In genomic region chr2:15984367-15985255, GRCh38 we compare ENCODE assay signal across 15 cellular contexts. TPM values are rescaled to one million over a fixed set of nuclear protein-coding genes. Genes with fewer than 3 reads are reported as not detected.
DNase-seq lines count a peak whose midpoint lies in the region; ATAC-seq lines count a peak whose summit lies in the region.
"Had no signal": no experiment of that assay in that cellular context is flagged by ENCODE, and none has a peak within 500 bp of the region (broad histone marks: within the 10 kb centered on the region; RNA-seq: fewer than 3 reads in every experiment).

No MANE protein-coding gene starts in this region.

- peak overlapping the region; percentile 91 for H3K27ac ChIP-seq in SJCRH30
- H3K27ac ChIP-seq: SJSA1 had no signal

- no peak overlapping the region for H3K27ac Mint-ChIP-seq in activated T-cell treated with anti-CD3 and anti-CD28 coated beads, Interleukin-2, amount 50 U/mL, for 24 hours
- H3K27ac Mint-ChIP-seq: activated CD4-positive, alpha-beta T cell treated with anti-CD3 and anti-CD28 coated beads, Interleukin-2, amount 10 ng/mL, durations not matched to agents 7 days and 5 days; activated naive CD4-positive, alpha-beta T cell treated with anti-CD3 and anti-CD28 coated beads, Interleukin-2, amount 10 ng/mL, durations not matched to agents 7 days and 5 days; dendritic cell treated with granulocyte-macrophage colony-stimulating factor and Interleukin-4, amounts not matched to agents 40 ng/mL and 50 ng/mL, for 4 days had no signal

- peaks cover 53% of the 10 kb centered on the region for H3K4me1 ChIP-seq in SJCRH30
- H3K4me1 ChIP-seq: SJSA1, stomach had no signal

- H3K4me3 ChIP-seq in H7 (ENCODE audit: insufficient read depth, low read depth, low read length) (no peak overlapping the region), SJCRH30 (peak overlapping the region; percentile 49)
- H3K4me3 ChIP-seq: SJSA1, stomach had no signal

- H3K9me3 Mint-ChIP-seq in activated T-cell treated with anti-CD3 and anti-CD28 coated beads, Interleukin-2, amount 50 U/mL, for 24 hours = no peaks in the 10 kb centered on the region
- H3K9me3 Mint-ChIP-seq: activated CD4-positive, alpha-beta T cell treated with anti-CD3 and anti-CD28 coated beads, Interleukin-2, amount 10 ng/mL, durations not matched to agents 7 days and 5 days; activated naive CD4-positive, alpha-beta T cell treated with anti-CD3 and anti-CD28 coated beads, Interleukin-2, amount 10 ng/mL, durations not matched to agents 7 days and 5 days; dendritic cell treated with granulocyte-macrophage colony-stimulating factor and Interleukin-4, amounts not matched to agents 40 ng/mL and 50 ng/mL, for 4 days had no signal

- DNase-seq in H7 = peak; percentile 74
- DNase-seq in SJCRH30 = peak; percentile 97 to 99
- peak; percentile 24 for DNase-seq in left cardiac atrium
- peak; percentile 93 for DNase-seq in pons (ENCODE audit: low spot score)
- no peak for DNase-seq in activated gamma-delta T cell (lab: John Stamatoyannopoulos, UW)
- no peak for DNase-seq in activated CD4-positive, alpha-beta T cell treated with anti-CD3 and anti-CD28 coated beads, Interleukin-2, amount 50 U/mL, for 4 hours
- DNase-seq in activated T-cell treated with anti-CD3 and anti-CD28 coated beads, Interleukin-2, amount 50 U/mL, for 24 hours = no peak
- DNase-seq: activated CD4-positive, alpha-beta T cell treated with anti-CD3 and anti-CD28 coated beads, Interleukin-2, amount 10 ng/mL, durations not matched to agents 7 days and 5 days; activated naive CD4-positive, alpha-beta T cell treated with anti-CD3 and anti-CD28 coated beads, Interleukin-2, amount 10 ng/mL, durations not matched to agents 7 days and 5 days; NCI-H1930; stomach had no signal

- no peaks in the 10 kb centered on the region for H3K9me3 ChIP-seq in SJCRH30 (replicated peaks)
- H3K9me3 ChIP-seq: SJSA1, stomach had no signal

- ATAC-seq in left cardiac atrium = peak; percentile 56 to 70
- no peak for ATAC-seq in HG03139 (IDR thresholded peaks at IDR 0.05; ENCODE audit: unreplicated experiment)

- H3K36me3 ChIP-seq in H7 (replicated peaks; ENCODE audit: control insufficient read depth, insufficient read depth, low read length) (no peaks in the 10 kb centered on the region), SJCRH30 (no peaks in the 10 kb centered on the region)
- H3K36me3 ChIP-seq: SJSA1, stomach had no signal

- no peaks in the 10 kb centered on the region for H3K4me1 Mint-ChIP-seq in activated T-cell treated with anti-CD3 and anti-CD28 coated beads, Interleukin-2, amount 50 U/mL, for 24 hours (ENCODE audit: low read depth)
- H3K4me1 Mint-ChIP-seq: activated CD4-positive, alpha-beta T cell treated with anti-CD3 and anti-CD28 coated beads, Interleukin-2, amount 10 ng/mL, durations not matched to agents 7 days and 5 days had no signal

- intact Hi-C loops in left cardiac atrium (cut with DNase I) = no loop called here

- H3K27me3 Mint-ChIP-seq in activated T-cell treated with anti-CD3 and anti-CD28 coated beads, Interleukin-2, amount 50 U/mL, for 24 hours = no peaks in the 10 kb centered on the region
- H3K27me3 Mint-ChIP-seq: activated CD4-positive, alpha-beta T cell treated with anti-CD3 and anti-CD28 coated beads, Interleukin-2, amount 10 ng/mL, durations not matched to agents 7 days and 5 days; activated naive CD4-positive, alpha-beta T cell treated with anti-CD3 and anti-CD28 coated beads, Interleukin-2, amount 10 ng/mL, durations not matched to agents 7 days and 5 days had no signal

- no peaks in the 10 kb centered on the region for H3K27me3 ChIP-seq in H7 (ENCODE audit: control insufficient read depth, insufficient read depth, low read length)
- no peaks in the 10 kb centered on the region for H3K27me3 ChIP-seq in SJCRH30
- H3K27me3 ChIP-seq: SJSA1, stomach had no signal

- H3K4me3 Mint-ChIP-seq in activated T-cell treated with anti-CD3 and anti-CD28 coated beads, Interleukin-2, amount 50 U/mL, for 24 hours = no peak overlapping the region
- H3K4me3 Mint-ChIP-seq: activated CD4-positive, alpha-beta T cell treated with anti-CD3 and anti-CD28 coated beads, Interleukin-2, amount 10 ng/mL, durations not matched to agents 7 days and 5 days; activated naive CD4-positive, alpha-beta T cell treated with anti-CD3 and anti-CD28 coated beads, Interleukin-2, amount 10 ng/mL, durations not matched to agents 7 days and 5 days; dendritic cell treated with granulocyte-macrophage colony-stimulating factor and Interleukin-4, amounts not matched to agents 40 ng/mL and 50 ng/mL, for 4 days had no signal

- H3K36me3 Mint-ChIP-seq in activated T-cell treated with anti-CD3 and anti-CD28 coated beads, Interleukin-2, amount 50 U/mL, for 24 hours (ENCODE audit: low read depth) = no peaks in the 10 kb centered on the region
- H3K36me3 Mint-ChIP-seq: activated naive CD4-positive, alpha-beta T cell treated with anti-CD3 and anti-CD28 coated beads, Interleukin-2, amount 10 ng/mL, durations not matched to agents 7 days and 5 days had no signal

RNA-seq across cellular contexts. Expression of gene MYCN, which starts 44.3 kb away (rescaled TPM):
- 48.4 and 49.9 TPM in 2 replicates for total RNA-seq in H7 (2014; rRNA removed; shearing (Covaris generic))
- 185 and 190 TPM in 2 replicates for total RNA-seq in SJCRH30 (2014; rRNA removed; shearing (Covaris generic))
- total RNA-seq in left cardiac atrium = under 1 TPM; 0.53 to 0.73 TPM
- total RNA-seq: activated CD4-positive, alpha-beta T cell treated with anti-CD3 and anti-CD28 coated beads, Interleukin-2, amount 10 ng/mL, durations not matched to agents 7 days and 5 days; HT1080 had no signal

Comparison
In these comparisons a context has a peak if more than half of its experiments do, and no peak if none do; other contexts are left out.
1. DNase-seq: peak in H7 (single experiment), SJCRH30 (2 of 2), left cardiac atrium (single experiment) and pons (single experiment); none in activated gamma-delta T cell (single experiment), activated CD4-positive, alpha-beta T cell treated with anti-CD3 and anti-CD28 coated beads, Interleukin-2, amount 50 U/mL, for 4 hours (0 of 2) and activated T-cell treated with anti-CD3 and anti-CD28 coated beads, Interleukin-2, amount 50 U/mL, for 24 hours (single experiment).
2. RNA of gene MYCN, which starts 44.3 kb away (total RNA-seq): 185 to 190 TPM in SJCRH30 and 48.4 to 49.9 TPM in H7; 0.53 to 0.73 TPM in left cardiac atrium; every median in the first group is over 10 times any median in the second.